ENCODE assay signal across 16 cellular contexts in genomic region chr2:200795044-200795443, GRCh38. TPM values are rescaled to one million over a fixed set of nuclear protein-coding genes. Genes with fewer than 3 reads are reported as not detected.
DNase-seq lines count a peak whose midpoint lies in the region; ATAC-seq and TF ChIP-seq lines count a peak whose summit lies in the region.
"Had no signal": no experiment of that assay in that cellular context is flagged by ENCODE, and none has a peak within 500 bp of the region (broad histone marks: within the 10 kb centered on the region; RNA-seq: fewer than 3 reads in every experiment).

No MANE protein-coding gene starts in this region.

- POLR2A ChIA-PET in HEK293 (lab: Yijun Ruan, JAX), result no interaction called here

- peaks cover 6% of the 10 kb centered on the region for H3K27me3 Mint-ChIP-seq in activated CD4-positive, alpha-beta T cell treated with anti-CD3 and anti-CD28 coated beads, Interleukin-2, amount 10 ng/mL, durations not matched to agents 24 days and 14 days

- H3K4me1 Mint-ChIP-seq in activated CD4-positive, alpha-beta T cell treated with anti-CD3 and anti-CD28 coated beads, Interleukin-2, amount 10 ng/mL, durations not matched to agents 24 days and 14 days, result no peaks in the 10 kb centered on the region
- H3K4me1 Mint-ChIP-seq: CD4-positive, CD25-positive, alpha-beta regulatory T cell had no signal

- H3K4me3 ChIP-seq in HEK293 (ENCODE audit: low read depth, low read length), result no peak overlapping the region
- H3K4me3 ChIP-seq in gastroesophageal sphincter, result no peak overlapping the region
- H3K4me3 ChIP-seq in psoas muscle, result no peak overlapping the region

- no peak overlapping the region for H3K27ac Mint-ChIP-seq in activated CD4-positive, alpha-beta T cell treated with anti-CD3 and anti-CD28 coated beads, Interleukin-2, amount 10 ng/mL, durations not matched to agents 24 days and 14 days
- H3K27ac Mint-ChIP-seq: CD4-positive, CD25-positive, alpha-beta regulatory T cell had no signal

- WGBS in gastroesophageal sphincter (ENCODE audit: low coverage in 1 of 2), 2 donors, result 43 to 65% methylated on average over 5 to 8 of the region's 8 CpGs
- 58 to 73% (median 66%) methylated on average over 8 of the region's 8 CpGs for WGBS in psoas muscle, 3 donors

- no peaks in the 10 kb centered on the region for H3K4me1 ChIP-seq in HEK293 (ENCODE audit: control insufficient read depth, insufficient read depth, low read length)
- H3K4me1 ChIP-seq in gastroesophageal sphincter, result no peaks in the 10 kb centered on the region
- no peaks in the 10 kb centered on the region for H3K4me1 ChIP-seq in psoas muscle

- TF ChIP-seq POLR2A in gastroesophageal sphincter (IDR thresholded peaks at IDR 0.05), result no peak

- DNase-seq in SKM-1 (lab: John Stamatoyannopoulos, UW; ENCODE audit: unreplicated experiment) (peak; percentile 73), psoas muscle (peak in 1 of 2 donors; percentile 66), NCI-H1417 (lab: John Stamatoyannopoulos, UW) (no peak), NCI-H2227 (lab: John Stamatoyannopoulos, UW; ENCODE audit: unreplicated experiment) (no peak), AG08396 (ENCODE audit: low spot score) (no peak)
- DNase-seq in activated CD4-positive, alpha-beta T cell treated with anti-CD3 and anti-CD28 coated beads, Interleukin-2, amount 10 ng/mL, durations not matched to agents 24 days and 14 days, result no peak
- DNase-seq: activated CD4-positive, alpha-beta T cell treated with anti-CD3 and anti-CD28 coated beads, Interleukin-2, amount 50 U/mL, for 1 hour; activated gamma-delta T cell treated with Interleukin-2 at 50 U/mL for 16 hours; CD4-positive, CD25-positive, alpha-beta regulatory T cell; left colon; NCI-H1092 treated with DMSO at 0.1 percent for 48 hours; NCI-H748 treated with DMSO at 0.1 percent for 48 hours; stimulated activated CD4-positive, alpha-beta T cell treated with anti-CD3 and anti-CD28 coated beads, Interleukin-2, amount 100 ng/mL, for 24 hours; stimulated activated naive CD4-positive, alpha-beta T cell treated with Interleukin-2 at 50 U/mL for 16 hours had no signal

- H3K9me3 ChIP-seq in HEK293 (ENCODE audit: control insufficient read depth, insufficient read depth, low read depth, low read length), result no peaks in the 10 kb centered on the region
- no peaks in the 10 kb centered on the region for H3K9me3 ChIP-seq in gastroesophageal sphincter
- H3K9me3 ChIP-seq in psoas muscle, result no peaks in the 10 kb centered on the region

- no peak overlapping the region for H3K4me3 Mint-ChIP-seq in activated CD4-positive, alpha-beta T cell treated with anti-CD3 and anti-CD28 coated beads, Interleukin-2, amount 10 ng/mL, durations not matched to agents 24 days and 14 days
- H3K4me3 Mint-ChIP-seq: CD4-positive, CD25-positive, alpha-beta regulatory T cell had no signal

- H3K36me3 ChIP-seq in HEK293 (ENCODE audit: control insufficient read depth in 2 of 2, insufficient read depth in 1 of 2, low read length in 2 of 2), result no peaks in the 10 kb centered on the region
- H3K36me3 ChIP-seq in gastroesophageal sphincter, result no peaks in the 10 kb centered on the region
- H3K36me3 ChIP-seq in psoas muscle (ENCODE audit: insufficient read depth in 1 of 2, low read depth in 1 of 2), result no peaks in the 10 kb centered on the region

- TF ChIP-seq EP300 in gastroesophageal sphincter (IDR thresholded peaks at IDR 0.05), result no peak

- intact Hi-C loops in psoas muscle (cut with DNase I), result no loop called here
- intact Hi-C loops in activated CD4-positive, alpha-beta T cell treated with anti-CD3 and anti-CD28 coated beads, Interleukin-2, amount 10 ng/mL, durations not matched to agents 24 days and 14 days (cut with micrococcal nuclease), result no loop called here

- H3K9me3 Mint-ChIP-seq in activated CD4-positive, alpha-beta T cell treated with anti-CD3 and anti-CD28 coated beads, Interleukin-2, amount 10 ng/mL, durations not matched to agents 24 days and 14 days, result no peaks in the 10 kb centered on the region

- CTCF ChIA-PET in HEK293 (lab: Yijun Ruan, JAX), result interaction anchor here (0.6 kb wide), 1 partner anchor 100 kb away, joined by 3 read pairs; no protein-coding TSS in a partner anchor

- H3K27ac ChIP-seq in HEK293 (ENCODE audit: extremely low read depth, low read depth, low read length), result no peak overlapping the region
- peak overlapping the region in 1 of 4 donors; percentile 25 for H3K27ac ChIP-seq in gastroesophageal sphincter
- H3K27ac ChIP-seq in psoas muscle, result no peak overlapping the region

- no peaks in the 10 kb centered on the region for H3K36me3 Mint-ChIP-seq in activated CD4-positive, alpha-beta T cell treated with anti-CD3 and anti-CD28 coated beads, Interleukin-2, amount 10 ng/mL, durations not matched to agents 24 days and 14 days (ENCODE audit: low read depth)
- H3K36me3 Mint-ChIP-seq: CD4-positive, CD25-positive, alpha-beta regulatory T cell had no signal

- 0 out of 2 replicates have a peak, but pooled peaks have one; percentile 10 for TF ChIP-seq CTCF in HEK293 (tag by site-specific recombination; IDR thresholded peaks at IDR 0.05)
- no peak for TF ChIP-seq CTCF in gastroesophageal sphincter (IDR thresholded peaks at IDR 0.05)
- no peak for TF ChIP-seq CTCF in psoas muscle (IDR thresholded peaks at IDR 0.05)

- H3K27me3 ChIP-seq in gastroesophageal sphincter (no peaks in the 10 kb centered on the region), psoas muscle (ENCODE audit: insufficient read depth in 3 of 3, low read length in 2 of 3) (no peaks in the 10 kb centered on the region)

- ATAC-seq in gastroesophageal sphincter (peak; percentile 80), psoas muscle (peak; percentile 39 to 81 (median 72))
- ATAC-seq: left colon had no signal

TF ChIP-seq in HEK293, 187 proteins besides CTCF, POLR2A, EP300 and RAD21 (continues in another document):
- TF ChIP-seq PATZ1 (tag by site-specific recombination; IDR thresholded peaks at IDR 0.05), result no peak
- TF ChIP-seq PRDM4 (tag by site-specific recombination; IDR thresholded peaks at IDR 0.05), result no peak
- TF ChIP-seq AEBP2 (tag by site-specific recombination; IDR thresholded peaks at IDR 0.05; ENCODE audit: borderline replicate concordance), result no peak

RNA-seq across cellular contexts. Expression of gene BZW1, which starts 16.7 kb away (rescaled TPM):
- 100 to 1,000 TPM; 253 to 372 (median 274) TPM for total RNA-seq in gastroesophageal sphincter
- total RNA-seq in psoas muscle, result 100 to 1,000 TPM in 3 of 4 donors, 10 to 100 TPM in 1; 55.6 to 122 (median 114) TPM
- 100 to 1,000 TPM in 2 of 3 donors, 10 to 100 TPM in 1; 52.5 to 223 (median 163) TPM for polyA plus RNA-seq in psoas muscle
- total RNA-seq in activated CD4-positive, alpha-beta T cell treated with anti-CD3 and anti-CD28 coated beads, Interleukin-2, amount 10 ng/mL, durations not matched to agents 24 days and 14 days, result 489 and 490 TPM in 2 replicates
